Comparison of ENCODE assay signal across 8 cellular contexts in the genomic region with DNA sequence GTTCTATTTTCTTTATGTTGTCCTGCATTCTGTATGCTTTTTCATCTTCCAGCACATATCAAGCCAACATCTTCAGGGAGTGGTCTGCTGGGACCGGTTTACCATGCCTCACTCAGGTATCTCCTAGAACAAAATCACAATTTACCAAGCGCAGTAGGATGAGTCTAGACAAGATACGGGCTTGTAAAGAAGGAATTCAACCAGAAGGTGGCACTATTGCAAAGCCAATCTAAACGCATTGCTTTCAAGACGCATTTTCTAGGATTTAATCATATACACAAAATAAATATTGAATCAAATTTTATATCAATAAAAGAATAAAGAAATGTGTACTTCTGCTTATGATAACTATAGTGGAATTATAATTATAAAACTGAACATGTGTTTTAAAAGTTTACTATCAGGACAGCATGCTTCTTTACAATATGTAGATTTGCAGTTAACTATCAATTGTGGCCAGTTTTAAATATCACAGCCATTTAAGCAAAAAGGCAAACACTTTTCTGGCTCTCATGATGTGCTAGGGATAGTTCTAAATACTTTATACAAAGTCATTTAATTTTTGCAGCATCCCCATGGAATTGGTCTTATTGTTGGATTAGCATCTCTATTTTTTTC. TPM values are rescaled to one million over a fixed set of nuclear protein-coding genes. Genes with fewer than 3 reads are reported as not detected.
A peak's percentile ranks its signal among the peaks of the same experiment; 100 is the strongest.
DNase-seq lines count a peak whose midpoint lies in the region; ATAC-seq, FAIRE-seq and TF ChIP-seq lines count a peak whose summit lies in the region.

No MANE protein-coding gene starts in this region.

- no peak overlapping the region for H3K27ac Mint-ChIP-seq in natural killer cell

- no peaks in the 10 kb centered on the region for H3K9me3 Mint-ChIP-seq in natural killer cell

- 1 to 4% methylated on average over 5 of the region's 5 CpGs for WGBS in esophagus squamous epithelium, 2 donors

- no peaks in the 10 kb centered on the region for H3K9me3 ChIP-seq in esophagus squamous epithelium

- FAIRE-seq in HTR-8/SVneo (lab: Jason Lieb, UNC) = no peak

- peaks cover 8 to 15% of the 10 kb centered on the region in 2 donors for H3K4me1 Mint-ChIP-seq in natural killer cell

- no peak overlapping the region for H3K4me3 Mint-ChIP-seq in natural killer cell

- ATAC-seq in HG02642 (IDR thresholded peaks at IDR 0.05; ENCODE audit: poor library complexity, unreplicated experiment) (peak; percentile 61), natural killer cell (peak; percentile 76 to 89 (median 82))

- H3K4me3 ChIP-seq in AG10803 (ENCODE audit: low read length) = no peak overlapping the region
- no peak overlapping the region for H3K4me3 ChIP-seq in esophagus squamous epithelium

- H3K27me3 ChIP-seq in esophagus squamous epithelium = peaks cover 0 to 13% (median 0%) of the 10 kb centered on the region in 4 donors

- peaks cover 5 to 6% of the 10 kb centered on the region in 2 donors for H3K27me3 Mint-ChIP-seq in natural killer cell (ENCODE audit: low read depth in 2 of 2)

- no peak overlapping the region for H3K27ac ChIP-seq in esophagus squamous epithelium

- TF ChIP-seq POLR2A in esophagus squamous epithelium (IDR thresholded peaks at IDR 0.05) = no peak

- TF ChIP-seq CTCF in AG10803 (conservative IDR thresholded peaks at IDR 0.05; ENCODE audit: low read length) (peak; percentile 84), GM12873 (IDR thresholded peaks at IDR 0.05; ENCODE audit: insufficient read depth, low read depth, low read length, missing control alignments) (peak; percentile 66), esophagus squamous epithelium (IDR thresholded peaks at IDR 0.05) (peak; percentile 50 to 76 (median 68)), natural killer cell (IDR thresholded peaks at IDR 0.05) (peak; percentile 92)

- intact Hi-C loops in esophagus squamous epithelium (cut with DNase I) (loop anchor here (5.0 to 10.0 kb wide), 2 partner anchors 144 to 267 kb away; partner anchors contain the start of gene ERCC5), natural killer cell (cut with micrococcal nuclease) (loop anchor here (1.0 to 2.0 kb wide), 4 partner anchors 76 to 267 kb away; no protein-coding TSS in a partner anchor)

- DNase-seq in AG10803 (ENCODE audit: low read depth) (peak; percentile 74), NCI-H146 (lab: John Stamatoyannopoulos, UW) (peak; percentile 56), T-helper 1 cell (peak in 3 of 5 donors; percentile 23 to 62 (median 37)), esophagus squamous epithelium (lab: John Stamatoyannopoulos, UW) (no peak), natural killer cell (no peak), HTR-8/SVneo (ENCODE audit: insufficient read length, low spot score) (no peak)

- H3K36me3 Mint-ChIP-seq in natural killer cell = no peaks in the 10 kb centered on the region

- H3K36me3 ChIP-seq in esophagus squamous epithelium = no peaks in the 10 kb centered on the region

- no peaks in the 10 kb centered on the region for H3K4me1 ChIP-seq in esophagus squamous epithelium

RNA-seq across cellular contexts. Expression of gene TPP2, which starts 16.1 kb away (rescaled TPM):
- total RNA-seq in esophagus squamous epithelium = 10 to 100 TPM; 19.9 to 39.9 (median 25.1) TPM
- 100 to 1,000 TPM; 128 to 147 (median 136) TPM for total RNA-seq in natural killer cell

Comparison
In these comparisons a context has a peak if more than half of its experiments do, and no peak if none do; other contexts are left out.
1. DNase-seq: peak in AG10803 (single experiment), NCI-H146 (single experiment) and T-helper 1 cell (3 of 5); none in esophagus squamous epithelium (single experiment), natural killer cell (single experiment) and HTR-8/SVneo (single experiment).
2. Peak in every context shown above with its lines, with median percentiles within 50 percentile points of each other: CTCF ChIP-seq.